10 cellular contexts compared by ENCODE assay signal in the genomic region with DNA sequence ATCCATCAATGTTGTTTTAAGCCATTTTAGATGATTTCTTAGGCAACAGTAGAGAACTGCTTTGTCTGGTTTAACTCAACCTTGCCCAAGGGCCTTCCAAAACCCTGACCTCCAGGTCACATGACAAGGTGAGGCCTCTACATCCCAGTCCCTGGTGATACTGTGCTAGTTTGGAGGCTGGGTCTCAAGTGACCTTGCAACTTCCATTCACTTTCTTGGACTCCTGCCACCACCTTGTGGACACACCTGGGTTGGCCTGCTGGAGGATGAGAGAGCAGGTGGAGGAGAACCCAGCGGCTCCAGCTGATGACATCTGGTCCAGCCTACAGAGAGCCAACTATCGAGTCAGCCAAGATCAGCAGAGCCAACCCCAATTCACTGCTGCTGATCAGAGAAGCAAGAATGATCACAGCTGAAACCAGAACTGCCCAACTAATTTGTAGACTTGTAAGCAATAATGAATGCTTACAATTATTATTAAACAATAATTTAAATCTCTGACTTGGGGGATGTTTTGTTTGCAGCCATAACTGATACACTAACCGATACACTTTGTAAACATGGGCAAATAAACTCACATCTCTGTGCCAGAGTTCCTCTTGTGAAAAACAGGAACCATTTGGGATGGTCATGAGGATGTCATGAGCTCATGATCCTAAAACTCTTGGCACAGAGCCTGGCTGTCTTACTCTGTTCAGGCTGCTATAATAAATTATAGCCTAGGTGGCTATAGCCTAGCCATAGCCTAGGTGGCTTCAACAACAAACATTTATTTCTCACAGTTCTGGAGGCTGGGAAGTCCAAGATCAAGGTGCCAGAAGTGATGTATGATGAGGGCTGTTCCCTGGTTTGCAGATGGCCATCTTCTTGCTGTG. TPM values are rescaled to one million over a fixed set of nuclear protein-coding genes. Genes with fewer than 3 reads are reported as not detected.
DNase-seq lines count a peak whose midpoint lies in the region; ATAC-seq and TF ChIP-seq lines count a peak whose summit lies in the region.
"Had no signal": no experiment of that assay in that cellular context is flagged by ENCODE, and none has a peak within 500 bp of the region (broad histone marks: within the 10 kb centered on the region; RNA-seq: fewer than 3 reads in every experiment).

No MANE protein-coding gene starts in this region.

- no peak overlapping the region for H3K27ac Mint-ChIP-seq in Calu3 (ENCODE audit: unreplicated experiment)
- peak overlapping the region; percentile 19 to 85 (median 31) for H3K27ac Mint-ChIP-seq in IgD-negative memory B cell
- H3K27ac Mint-ChIP-seq in activated CD8-positive, alpha-beta memory T cell treated with anti-CD3 and anti-CD28 coated beads, Interleukin-2, amount 10 ng/mL, durations not matched to agents 7 days and 5 days = no peak overlapping the region

- no peaks in the 10 kb centered on the region for H3K27me3 Mint-ChIP-seq in Calu3 (ENCODE audit: unreplicated experiment)
- H3K27me3 Mint-ChIP-seq in IgD-negative memory B cell = no peaks in the 10 kb centered on the region
- no peaks in the 10 kb centered on the region for H3K27me3 Mint-ChIP-seq in activated CD8-positive, alpha-beta memory T cell treated with anti-CD3 and anti-CD28 coated beads, Interleukin-2, amount 10 ng/mL, durations not matched to agents 7 days and 5 days

- H3K9me3 ChIP-seq in left lung = no peaks in the 10 kb centered on the region

- H3K9me3 Mint-ChIP-seq in Calu3 (ENCODE audit: low read depth, unreplicated experiment) (peaks cover 4% of the 10 kb centered on the region), IgD-negative memory B cell (peaks cover 0 to 6% (median 3%) of the 10 kb centered on the region in 3 donors)
- peaks cover 6% of the 10 kb centered on the region for H3K9me3 Mint-ChIP-seq in activated CD8-positive, alpha-beta memory T cell treated with anti-CD3 and anti-CD28 coated beads, Interleukin-2, amount 10 ng/mL, durations not matched to agents 7 days and 5 days (ENCODE audit: low read depth)

- CTCF ChIA-PET in Calu3 (lab: Charles Lee) = interaction anchor here (0.5 to 2.1 kb wide), 5 partner anchors 17 to 260 kb away, joined by 3 to 16 read pairs (median 6); partner anchors contain the start of gene FXYD5
- CTCF ChIA-PET in activated CD8-positive, alpha-beta memory T cell treated with anti-CD3 and anti-CD28 coated beads, Interleukin-2, amount 10 ng/mL, durations not matched to agents 7 days and 5 days (lab: Charles Lee) = interaction anchor here (0.8 to 6.3 kb wide), 16 partner anchors 9 to 150 kb away, joined by 3 to 45 read pairs (median 3); partner anchors contain the start of genes FXYD3, FXYD5, FXYD7 and LGI4

- intact Hi-C loops in Calu3 (cut with micrococcal nuclease; ENCODE audit: unreplicated experiment) (loop anchor here (5.0 to 10.0 kb wide), 2 partner anchors 55 to 152 kb away; no protein-coding TSS in a partner anchor), left lung (cut with DNase I) (no loop called here)

- ATAC-seq in activated CD8-positive, alpha-beta memory T cell treated with anti-CD3 and anti-CD28 coated beads, Interleukin-2, amount 10 ng/mL, durations not matched to agents 7 days and 5 days = peak; percentile 28
- ATAC-seq in left lung (peak; percentile 5), GM18873 (IDR thresholded peaks at IDR 0.05; ENCODE audit: low FRiP score, unreplicated experiment) (no peak), GM19023 (IDR thresholded peaks at IDR 0.05; ENCODE audit: unreplicated experiment) (no peak), GM18858 (IDR thresholded peaks at IDR 0.05; ENCODE audit: unreplicated experiment) (no peak)

- no peak overlapping the region for H3K4me3 ChIP-seq in left lung

- H3K36me3 Mint-ChIP-seq in Calu3 (ENCODE audit: insufficient read depth, unreplicated experiment) (peaks cover 8% of the 10 kb centered on the region), IgD-negative memory B cell (no peaks in the 10 kb centered on the region)
- peaks cover 3% of the 10 kb centered on the region for H3K36me3 Mint-ChIP-seq in activated CD8-positive, alpha-beta memory T cell treated with anti-CD3 and anti-CD28 coated beads, Interleukin-2, amount 10 ng/mL, durations not matched to agents 7 days and 5 days

- no peaks in the 10 kb centered on the region for H3K27me3 ChIP-seq in left lung

- H3K4me1 Mint-ChIP-seq in Calu3 (ENCODE audit: low read depth, unreplicated experiment) (peaks cover 37% of the 10 kb centered on the region), IgD-negative memory B cell (peaks cover 20 to 41% (median 41%) of the 10 kb centered on the region in 3 donors)
- peaks cover 43% of the 10 kb centered on the region for H3K4me1 Mint-ChIP-seq in activated CD8-positive, alpha-beta memory T cell treated with anti-CD3 and anti-CD28 coated beads, Interleukin-2, amount 10 ng/mL, durations not matched to agents 7 days and 5 days

- no TSS peak for BruUV-seq in Calu3 (replicated peaks; lab: Mats Ljungman, UMichigan)

- H3K36me3 ChIP-seq in left lung = no peaks in the 10 kb centered on the region

- H3K4me1 ChIP-seq in left lung = peaks cover 16 to 41% of the 10 kb centered on the region in 2 donors

- H3K4me3 Mint-ChIP-seq in Calu3 (ENCODE audit: low read depth, unreplicated experiment) (no peak overlapping the region), IgD-negative memory B cell (peak overlapping the region in 1 of 4 donors; percentile 65)
- H3K4me3 Mint-ChIP-seq in activated CD8-positive, alpha-beta memory T cell treated with anti-CD3 and anti-CD28 coated beads, Interleukin-2, amount 10 ng/mL, durations not matched to agents 7 days and 5 days = no peak overlapping the region

- TF ChIP-seq CTCF in Calu3 (IDR thresholded peaks at IDR 0.05; ENCODE audit: unreplicated experiment) = peak; percentile 19
- TF ChIP-seq CTCF in left lung (IDR thresholded peaks at IDR 0.05) = no peak

- DNase-seq in Calu3 (peak; percentile 66), left lung (no peak), NK-92 (lab: John Stamatoyannopoulos, UW; ENCODE audit: unreplicated experiment) (no peak)
- DNase-seq in activated CD8-positive, alpha-beta memory T cell treated with anti-CD3 and anti-CD28 coated beads, Interleukin-2, amount 10 ng/mL, durations not matched to agents 7 days and 5 days = peak; percentile 78
- DNase-seq: NCI-H187 treated with DMSO at 0.1 percent for 48 hours had no signal

- H3K27ac ChIP-seq in left lung = peak overlapping the region; percentile 20 to 35

RNA-seq across cellular contexts. Expression of gene FAM187B, which starts 11.5 kb away (rescaled TPM):
- total RNA-seq in Calu3 (2022) = not detected in 2 replicates
- not detected for polyA plus RNA-seq in IgD-negative memory B cell
- total RNA-seq in activated CD8-positive, alpha-beta memory T cell treated with anti-CD3 and anti-CD28 coated beads, Interleukin-2, amount 10 ng/mL, durations not matched to agents 7 days and 5 days = not detected
- total RNA-seq in left lung = under 1 TPM in 1 of 2 donors, not detected in 1; 0.20 TPM
- total RNA-seq: kidney epithelial cell had no signal

RNA-seq across cellular contexts. Expression of gene LSR, which starts 31.7 kb away (rescaled TPM):
- total RNA-seq in Calu3 (2022) (494 and 609 TPM in 2 replicates), left lung (100 to 1,000 TPM in 1 of 2 donors, 10 to 100 TPM in 1; 65.4 to 130 TPM)
- polyA plus RNA-seq in IgD-negative memory B cell = 49.1 TPM
- 10 to 100 TPM in 1 of 2 experiments, 1 to 10 TPM in 1; 7.2 to 10.0 TPM for total RNA-seq in activated CD8-positive, alpha-beta memory T cell treated with anti-CD3 and anti-CD28 coated beads, Interleukin-2, amount 10 ng/mL, durations not matched to agents 7 days and 5 days

RNA-seq across cellular contexts. Expression of gene USF2, which starts 51.7 kb away (rescaled TPM):
- total RNA-seq in Calu3 (2022) (114 and 127 TPM in 2 replicates), left lung (100 to 1,000 TPM; 123 to 148 TPM)
- 11.5 TPM for polyA plus RNA-seq in IgD-negative memory B cell
- 100 to 1,000 TPM; 138 to 154 TPM for total RNA-seq in activated CD8-positive, alpha-beta memory T cell treated with anti-CD3 and anti-CD28 coated beads, Interleukin-2, amount 10 ng/mL, durations not matched to agents 7 days and 5 days

Comparison
In these comparisons a context has a peak if more than half of its experiments do, and no peak if none do; other contexts are left out.
1. DNase-seq: peak in Calu3 (single experiment) and activated CD8-positive, alpha-beta memory T cell treated with anti-CD3 and anti-CD28 coated beads, Interleukin-2, amount 10 ng/mL, durations not matched to agents 7 days and 5 days (single experiment); none in left lung (0 of 2) and NK-92 (single experiment).
2. H3K27ac Mint-ChIP-seq: peak in IgD-negative memory B cell (3 of 3); none in Calu3 (single experiment) and activated CD8-positive, alpha-beta memory T cell treated with anti-CD3 and anti-CD28 coated beads, Interleukin-2, amount 10 ng/mL, durations not matched to agents 7 days and 5 days (single experiment).
3. ATAC-seq: peak in activated CD8-positive, alpha-beta memory T cell treated with anti-CD3 and anti-CD28 coated beads, Interleukin-2, amount 10 ng/mL, durations not matched to agents 7 days and 5 days (single experiment) and left lung (single experiment); none in GM18873 (single experiment), GM19023 (single experiment) and GM18858 (single experiment).
4. RNA of gene LSR, which starts 31.7 kb away (total RNA-seq): 494 to 609 TPM in Calu3 and 65.4 to 130 TPM in left lung; 7.2 to 10.0 TPM in activated CD8-positive, alpha-beta memory T cell treated with anti-CD3 and anti-CD28 coated beads, Interleukin-2, amount 10 ng/mL, durations not matched to agents 7 days and 5 days; every median in the first group is over 4 times any median in the second.